In genomic region chr5:138668451-138668850, GRCh38 we compare ENCODE assay signal across 10 cellular contexts.
DNase-seq lines count a peak whose midpoint lies in the region; ATAC-seq and TF ChIP-seq lines count a peak whose summit lies in the region.
"Had no signal": no experiment of that assay in that cellular context is flagged by ENCODE, and none has a peak within 500 bp of the region (broad histone marks: within the 10 kb centered on the region; RNA-seq: fewer than 3 reads in every experiment).

No MANE protein-coding gene starts in this region.

- no peak overlapping the region for H3K18ac ChIP-seq in trophoblast cell (ENCODE audit: low read length)

- H4K91ac ChIP-seq in trophoblast cell (ENCODE audit: low read depth, low read length), result peak overlapping the region; percentile 7

- H3K4me1 ChIP-seq in trophoblast cell (ENCODE audit: control insufficient read depth in 1 of 2, insufficient read depth in 2 of 2, low read length in 2 of 2) (peaks cover 15 to 24% of the 10 kb centered on the region in 2 experiments), esophagus squamous epithelium (peaks cover 4 to 26% (median 16%) of the 10 kb centered on the region in 3 donors)

- H3K36me3 ChIP-seq in trophoblast cell (ENCODE audit: control insufficient read depth in 1 of 2, insufficient read depth in 2 of 2, low read length in 2 of 2) (no peaks in the 10 kb centered on the region), esophagus squamous epithelium (no peaks in the 10 kb centered on the region)

- H3K4ac ChIP-seq in trophoblast cell (ENCODE audit: low read depth, low read length), result no peak overlapping the region

- no peak for TF ChIP-seq POLR2A in esophagus squamous epithelium (IDR thresholded peaks at IDR 0.05)

- no CpG with 5 or more reads among the region's 5 CpGs for WGBS in trophoblast cell (ENCODE audit: extremely low coverage, insufficient coverage, insufficient read length)
- WGBS in esophagus squamous epithelium, 2 donors, result 56 to 76% methylated on average over 5 of the region's 5 CpGs

- H4K12ac ChIP-seq in trophoblast cell (ENCODE audit: low read depth, low read length), result no peak overlapping the region

- no peaks in the 10 kb centered on the region for H3K27me3 ChIP-seq in trophoblast cell (ENCODE audit: insufficient read depth, low read length)
- no peaks in the 10 kb centered on the region for H3K27me3 ChIP-seq in esophagus squamous epithelium

- H2BK120ac ChIP-seq in trophoblast cell (ENCODE audit: insufficient read depth, low read length, poor library complexity), result no peak overlapping the region

- no peak overlapping the region for H3K4me3 ChIP-seq in trophoblast cell (ENCODE audit: low read depth, low read length)
- H3K4me3 ChIP-seq in esophagus squamous epithelium, result no peak overlapping the region

- H3K79me1 ChIP-seq in trophoblast cell (ENCODE audit: low read length), result peaks cover 1% of the 10 kb centered on the region

- no peak overlapping the region for H3K23ac ChIP-seq in trophoblast cell (ENCODE audit: low read length)

- H3K27me3 Mint-ChIP-seq in central memory CD8-positive, alpha-beta T cell, result peaks cover 98% of the 10 kb centered on the region

- peak; percentile 54 for DNase-seq in NK-92 treated with Interleukin-12 subunit alpha and Interleukin-12 subunit beta, amount 100 ng/mL, for 24 hours (lab: John Stamatoyannopoulos, UW)
- DNase-seq in NK-92 (lab: John Stamatoyannopoulos, UW; ENCODE audit: unreplicated experiment) (no peak), SW480 (ENCODE audit: low spot score) (peak; percentile 90), trophoblast cell (peak in 1 of 2 donors; percentile 13), posterior cingulate gyrus (no peak), esophagus squamous epithelium (lab: John Stamatoyannopoulos, UW) (no peak)
- peak; percentile 38 to 68 for DNase-seq in central memory CD8-positive, alpha-beta T cell (ENCODE audit: low spot score in 2 of 2)
- DNase-seq: Karpas-422 had no signal

- peak overlapping the region; percentile 33 for H2BK5ac ChIP-seq in trophoblast cell (ENCODE audit: low read depth, low read length, poor library complexity)

- H3K9me3 ChIP-seq in trophoblast cell (ENCODE audit: insufficient read depth, low read depth, low read length) (no peaks in the 10 kb centered on the region), esophagus squamous epithelium (no peaks in the 10 kb centered on the region)

- H3K4me1 Mint-ChIP-seq in central memory CD8-positive, alpha-beta T cell, result peaks cover 36% of the 10 kb centered on the region

- peak overlapping the region; percentile 1 for H4K8ac ChIP-seq in trophoblast cell (ENCODE audit: low read depth, low read length)

- H3K4me3 Mint-ChIP-seq in central memory CD8-positive, alpha-beta T cell, result peak overlapping the region; percentile 52

- no peak overlapping the region for H2AK5ac ChIP-seq in trophoblast cell (ENCODE audit: low read length)

- peaks cover under 1% of the 10 kb centered on the region for H3K9me3 Mint-ChIP-seq in central memory CD8-positive, alpha-beta T cell

- H2BK12ac ChIP-seq in trophoblast cell (ENCODE audit: low read length), result peak overlapping the region; percentile 82

- ATAC-seq in central memory CD8-positive, alpha-beta T cell (replicated peaks; ENCODE audit: extremely low read depth, poor library complexity, severe bottlenecking), result peak; percentile 96
- ATAC-seq in HG03469 (IDR thresholded peaks at IDR 0.05; ENCODE audit: unreplicated experiment), result no peak

- intact Hi-C loops in posterior cingulate gyrus (cut with DNase I), result loop anchor here (10.0 kb wide), 1 partner anchor 86 kb away; the partner anchor contains the start of gene CTNNA1
- intact Hi-C loops in esophagus squamous epithelium (cut with DNase I), result no loop called here

- no peaks in the 10 kb centered on the region for H3K79me2 ChIP-seq in trophoblast cell (ENCODE audit: control insufficient read depth, insufficient read depth, low read length, poor library complexity)

- TF ChIP-seq CTCF in esophagus squamous epithelium (IDR thresholded peaks at IDR 0.05), result no peak

- H3K4me2 ChIP-seq in trophoblast cell (ENCODE audit: low read length), result peak overlapping the region; percentile 24

- H3K14ac ChIP-seq in trophoblast cell (ENCODE audit: low read length), result peak overlapping the region; percentile 26

- H3K36me3 Mint-ChIP-seq in central memory CD8-positive, alpha-beta T cell (ENCODE audit: insufficient read depth), result peaks cover 8% of the 10 kb centered on the region

- H3K27ac Mint-ChIP-seq in central memory CD8-positive, alpha-beta T cell (ENCODE audit: low read depth), result no peak overlapping the region

- H3K9ac ChIP-seq in trophoblast cell (ENCODE audit: low read length), result no peak overlapping the region

- H2AFZ ChIP-seq in trophoblast cell (ENCODE audit: insufficient read depth, low read length, poor library complexity), result no peak overlapping the region

- H3K27ac ChIP-seq in trophoblast cell (ENCODE audit: low read depth, low read length), result no peak overlapping the region
- no peak overlapping the region for H3K27ac ChIP-seq in esophagus squamous epithelium
- H3K27ac ChIP-seq: 22Rv1 had no signal

Comparison
In these comparisons a context has a peak if more than half of its experiments do, and no peak if none do; other contexts are left out.
1. DNase-seq: peak in NK-92 treated with Interleukin-12 subunit alpha and Interleukin-12 subunit beta, amount 100 ng/mL, for 24 hours (single experiment), SW480 (single experiment) and central memory CD8-positive, alpha-beta T cell (2 of 2); none in NK-92 (single experiment), posterior cingulate gyrus (0 of 10) and esophagus squamous epithelium (single experiment).